In the genomic region with DNA sequence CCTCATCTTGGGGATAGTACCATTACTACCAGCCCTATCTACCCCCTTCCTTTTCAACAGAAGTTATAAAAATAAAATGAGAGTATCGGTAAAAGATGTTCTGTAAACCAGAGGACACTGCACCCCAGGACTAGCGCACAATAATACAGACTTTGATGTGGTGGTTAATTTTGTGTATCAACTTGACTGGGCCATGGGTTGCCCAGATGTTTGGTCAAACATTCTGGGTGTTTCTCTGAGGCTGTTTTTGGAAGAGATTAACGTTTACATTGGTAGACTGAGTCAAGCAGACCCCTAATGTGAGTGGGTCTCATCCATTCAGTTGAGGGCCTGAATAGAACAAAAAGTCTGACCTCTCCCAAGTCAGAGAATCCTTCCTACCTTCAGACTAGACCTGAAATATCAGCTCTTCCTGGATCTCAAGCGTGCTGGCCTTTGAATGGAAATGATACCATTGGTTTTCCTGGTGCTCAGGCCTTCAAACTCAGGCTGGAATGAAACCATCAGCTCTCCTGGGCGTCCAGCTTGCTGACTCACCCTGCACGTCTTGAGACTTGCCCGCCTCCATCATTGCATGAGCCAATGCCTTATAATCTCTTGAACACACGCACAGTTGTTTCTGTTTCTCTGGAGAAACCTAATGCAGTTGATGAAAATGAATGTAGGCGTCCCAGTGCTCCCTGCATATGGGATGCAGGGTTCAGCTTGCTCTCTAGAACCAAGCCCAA, we compare ENCODE assay signal across 14 cellular contexts. TPM values are rescaled to one million over a fixed set of nuclear protein-coding genes. Genes with fewer than 3 reads are reported as not detected.
A peak's percentile ranks its signal among the peaks of the same experiment; 100 is the strongest.
DNase-seq lines count a peak whose midpoint lies in the region; ATAC-seq and TF ChIP-seq lines count a peak whose summit lies in the region.
"Had no signal": no experiment of that assay in that cellular context is flagged by ENCODE, and none has a peak within 500 bp of the region (broad histone marks: within the 10 kb centered on the region; RNA-seq: fewer than 3 reads in every experiment).

No MANE protein-coding gene starts in this region.

- H3K4me3 ChIP-seq in skeletal muscle cell (ENCODE audit: low read depth, low read length) (no peak overlapping the region), SJCRH30 (no peak overlapping the region)
- H3K4me3 ChIP-seq: spleen, thoracic aorta had no signal

- no peaks in the 10 kb centered on the region for H3K36me3 ChIP-seq in SJCRH30
- H3K36me3 ChIP-seq: thoracic aorta had no signal

- CTCF ChIA-PET in RWPE1 (lab: Yijun Ruan, JAX), result interaction anchor here (0.6 to 1.8 kb wide), 3 partner anchors 14 to 763 kb away, joined by 4 to 5 read pairs (median 5); no protein-coding TSS in a partner anchor

- no peak overlapping the region for H3K27ac Mint-ChIP-seq in T-helper 2 cell treated with Interferon-gamma antibody and Interleukin-4, amounts not matched to agents 5 μg/mL and 100 μg/mL, for 36 hours
- H3K27ac Mint-ChIP-seq: activated T-helper 2 cell treated with anti-CD3 and anti-CD28 coated beads, Interferon-gamma antibody, Interleukin-2, Interleukin-4, amounts not matched to agents 10 μg/mL and 5 μg/mL and 100 μg/mL, durations not matched to agents 14 hours and 24 hours and 36 hours had no signal

- TF ChIP-seq CTCF in RWPE1 (conservative IDR thresholded peaks at IDR 0.05; ENCODE audit: low read depth), result no peak

- H3K27ac ChIP-seq in RWPE1 (peak overlapping the region; percentile 82), SJCRH30 (no peak overlapping the region)
- H3K27ac ChIP-seq: spleen, thoracic aorta had no signal

- no peaks in the 10 kb centered on the region for H3K27me3 ChIP-seq in SJCRH30
- H3K27me3 ChIP-seq: spleen had no signal

- H3K36me3 Mint-ChIP-seq in T-helper 2 cell treated with Interferon-gamma antibody and Interleukin-4, amounts not matched to agents 5 μg/mL and 100 μg/mL, for 36 hours (ENCODE audit: low read depth), result peaks cover 2% of the 10 kb centered on the region

- no peak overlapping the region for H3K4me3 Mint-ChIP-seq in T-helper 2 cell treated with Interferon-gamma antibody and Interleukin-4, amounts not matched to agents 5 μg/mL and 100 μg/mL, for 36 hours

- DNase-seq in GOT3 (lab: John Stamatoyannopoulos, UW) (peak; percentile 16), RWPE1 (ENCODE audit: low spot score) (peak; percentile 70), skeletal muscle cell (ENCODE audit: low read depth) (peak; percentile 60), SJCRH30 (no peak), SKM-1 treated with dmso at 0.1 percent for 144 hours (lab: John Stamatoyannopoulos, UW; ENCODE audit: unreplicated experiment) (no peak)
- no peak for DNase-seq in T-helper 2 cell treated with Interferon-gamma antibody and Interleukin-4, amounts not matched to agents 5 μg/mL and 100 μg/mL, for 36 hours (ENCODE audit: low spot score)
- no peak for DNase-seq in activated CD4-positive, alpha-beta T cell treated with anti-CD3 and anti-CD28 coated beads, Interleukin-2, amount 50 U/mL, for 48 hours
- DNase-seq: caudate nucleus, mesendoderm, nucleus accumbens, spleen had no signal

- ATAC-seq in esophagus mucosa, result peak; percentile 76

- H3K9me3 Mint-ChIP-seq in T-helper 2 cell treated with Interferon-gamma antibody and Interleukin-4, amounts not matched to agents 5 μg/mL and 100 μg/mL, for 36 hours, result no peaks in the 10 kb centered on the region
- H3K9me3 Mint-ChIP-seq: activated T-helper 2 cell treated with anti-CD3 and anti-CD28 coated beads, Interferon-gamma antibody, Interleukin-2, Interleukin-4, amounts not matched to agents 10 μg/mL and 5 μg/mL and 100 μg/mL, durations not matched to agents 14 hours and 24 hours and 36 hours had no signal

- H3K9me3 ChIP-seq in SJCRH30 (replicated peaks), result no peaks in the 10 kb centered on the region
- H3K9me3 ChIP-seq: spleen, thoracic aorta had no signal

- POLR2A ChIA-PET in RWPE1 (lab: Yijun Ruan, JAX; ENCODE audit: low non-redundant PET), result no interaction called here

- no peaks in the 10 kb centered on the region for H3K27me3 Mint-ChIP-seq in T-helper 2 cell treated with Interferon-gamma antibody and Interleukin-4, amounts not matched to agents 5 μg/mL and 100 μg/mL, for 36 hours (ENCODE audit: low read depth)

- 0 out of 2 replicates have a peak, but pooled peaks cover 3% of the 10 kb centered on the region for H3K4me1 ChIP-seq in SJCRH30

- H3K4me1 Mint-ChIP-seq in T-helper 2 cell treated with Interferon-gamma antibody and Interleukin-4, amounts not matched to agents 5 μg/mL and 100 μg/mL, for 36 hours (ENCODE audit: low read depth), result peaks cover 2% of the 10 kb centered on the region

RNA-seq across cellular contexts. Expression of gene MRM1, which starts 10.1 kb away (rescaled TPM):
- 4.8 TPM for total RNA-seq in esophagus mucosa
- 5.1 and 6.0 TPM in 2 replicates for total RNA-seq in SJCRH30 (2014; rRNA removed; shearing (Covaris generic))

RNA-seq across cellular contexts. Expression of gene DHRS11, which starts 19.8 kb away (rescaled TPM):
- 8.4 TPM for total RNA-seq in esophagus mucosa
- total RNA-seq in SJCRH30 (2014; rRNA removed; shearing (Covaris generic)), result 13.7 and 18.1 TPM in 2 replicates

Comparison
In these comparisons a context has a peak if more than half of its experiments do, and no peak if none do; other contexts are left out.
1. DNase-seq: peak in GOT3 (single experiment), RWPE1 (single experiment) and skeletal muscle cell (single experiment); none in SJCRH30 (0 of 2), T-helper 2 cell treated with Interferon-gamma antibody and Interleukin-4, amounts not matched to agents 5 μg/mL and 100 μg/mL, for 36 hours (single experiment), SKM-1 treated with dmso at 0.1 percent for 144 hours (single experiment) and activated CD4-positive, alpha-beta T cell treated with anti-CD3 and anti-CD28 coated beads, Interleukin-2, amount 50 U/mL, for 48 hours (0 of 2).